Comparison of ENCODE assay signal across 23 cellular contexts in genomic region chr5:128800377-128800776, GRCh38.
"Had no signal": no experiment of that assay in that cellular context is flagged by ENCODE, and none has a peak within 500 bp of the region (broad histone marks: within the 10 kb centered on the region; RNA-seq: fewer than 3 reads in every experiment).

No MANE protein-coding gene starts in this region.

- H3K9me3 ChIP-seq: Peyer's patch, SJSA1 had no signal

- H3K4me1 ChIP-seq: Peyer's patch, SJSA1 had no signal

- H3K4me2 ChIP-seq: PC-9 had no signal

- H3K36me3 ChIP-seq: Peyer's patch, SJSA1 had no signal

- ATAC-seq: HepG2 had no signal

- DNase-seq: IMR-90; Kasumi-1; KG1; NCI-H1092 treated with DMSO at 0.1 percent for 48 hours; NCI-H1436; NCI-H187; NCI-H2029; NCI-H2081 treated with DMSO at 0.1 percent for 48 hours; NCI-H2171; NCI-H226; NCI-H446; NCI-H510A; NCI-H524 treated with DMSO at 0.1 percent for 48 hours; NCI-H69; NCI-H774; NK-92 treated with Interleukin-12 subunit alpha and Interleukin-12 subunit beta, amount 100 ng/mL, for 24 hours; PC-9; Peyer's patch; Right ventricle myocardium superior; SIG-M5 had no signal

- H3K4me3 ChIP-seq: PC-9, Peyer's patch, SJSA1, SK-N-MC had no signal

- H3K27me3 ChIP-seq: Peyer's patch, SJSA1 had no signal

- H3K27ac ChIP-seq: PC-9, Peyer's patch, SJSA1, SK-N-MC had no signal

- H2AFZ ChIP-seq: PC-9 had no signal
